In genomic region chr5:142322403-142322746, GRCh38 we compare ENCODE assay signal across 11 cellular contexts. TPM values are rescaled to one million over a fixed set of nuclear protein-coding genes. Genes with fewer than 3 reads are reported as not detected.
DNase-seq lines count a peak whose midpoint lies in the region; TF ChIP-seq lines count a peak whose summit lies in the region.
"Had no signal": no experiment of that assay in that cellular context is flagged by ENCODE, and none has a peak within 500 bp of the region (broad histone marks: within the 10 kb centered on the region; RNA-seq: fewer than 3 reads in every experiment).

No MANE protein-coding gene starts in this region.

- H3K4me1 ChIP-seq in iPS-20b (ENCODE audit: insufficient read depth, low read length) (peaks cover 56% of the 10 kb centered on the region), spleen (peaks cover 21 to 95% (median 63%) of the 10 kb centered on the region in 6 donors), HAP-1 (peaks cover 6% of the 10 kb centered on the region; the same call in 1 of the 2 replicates)

- TF ChIP-seq CTCF in HFF-Myc (IDR thresholded peaks at IDR 0.05; ENCODE audit: low read depth, low read length, missing control alignments) (no peak), brain (conservative IDR thresholded peaks at IDR 0.05) (no peak), spleen (IDR thresholded peaks at IDR 0.05 in 8 of 11, conservative IDR thresholded peaks at IDR 0.05 in 3 of 11) (no peak), GM13976 (IDR thresholded peaks at IDR 0.05; ENCODE audit: borderline replicate concordance, control extremely low read depth, extremely low read depth, insufficient read depth, missing control alignments) (no peak)

- DNase-seq in HFF-Myc (ENCODE audit: extremely low read depth, low read depth) (no peak), spleen (no peak), GM13976 (ENCODE audit: low spot score) (no peak), HAP-1 (ENCODE audit: low spot score in 2 of 2) (no peak), HK-2 (ENCODE audit: unreplicated experiment) (no peak), cerebellum (ENCODE audit: low spot score) (no peak)
- DNase-seq: activated CD4-positive, alpha-beta T cell treated with anti-CD3 and anti-CD28 coated beads, Interleukin-2, amount 50 U/mL, for 48 hours; DMS53; NCI-H2081 had no signal

- H3K27ac ChIP-seq in iPS-20b (ENCODE audit: low read length): no peak overlapping the region
- H3K27ac ChIP-seq in spleen: peak overlapping the region in 6 of 8 donors; percentile 79 to 86 (median 83)

- peaks cover 44% of the 10 kb centered on the region; the same call in 1 of the 2 replicates for H3K36me3 ChIP-seq in iPS-20b (ENCODE audit: insufficient read depth, low read depth, low read length)
- no peaks in the 10 kb centered on the region for H3K36me3 ChIP-seq in spleen
- H3K36me3 ChIP-seq in HAP-1 (replicated peaks): no peaks in the 10 kb centered on the region

- H3K4me3 ChIP-seq in HFF-Myc (replicated peaks; ENCODE audit: low read depth, low read length) (peak overlapping the region; percentile 98), iPS-20b (ENCODE audit: low read length) (peak overlapping the region; percentile 96), spleen (peak overlapping the region in 7 of 8 donors; percentile 2 to 76 (median 56)), HAP-1 (no peak overlapping the region)

- 80 to 96% (median 92%) methylated on average over 5 of the region's 5 CpGs for WGBS in spleen, 5 donors

- H3K27me3 ChIP-seq in iPS-20b (ENCODE audit: insufficient read depth, low read length) (peaks cover 15% of the 10 kb centered on the region; the same call in 1 of the 2 replicates), spleen (replicated peaks in 1 of 7) (peaks cover 0 to 93% (median 32%) of the 10 kb centered on the region in 7 donors), HAP-1 (ENCODE audit: low read depth) (peaks cover 2% of the 10 kb centered on the region; the same call in 1 of the 2 replicates)

- peaks cover 86% of the 10 kb centered on the region for H3K4me1 Mint-ChIP-seq in brain

- peak overlapping the region; percentile 87 to 97 (median 89) for H3K4me3 Mint-ChIP-seq in brain

- H3K27me3 Mint-ChIP-seq in brain: peaks cover 64% of the 10 kb centered on the region

- H3K36me3 Mint-ChIP-seq in brain: peaks cover 3% of the 10 kb centered on the region

- peak overlapping the region; percentile 96; the same call in 1 of the 2 replicates for H3K9ac ChIP-seq in iPS-20b (ENCODE audit: low read depth, low read length)

- H3K9me3 ChIP-seq in iPS-20b (ENCODE audit: insufficient read depth, low read depth, low read length) (no peaks in the 10 kb centered on the region), spleen (no peaks in the 10 kb centered on the region), HAP-1 (no peaks in the 10 kb centered on the region)

- in situ Hi-C loops in GM13976 (cut with MboI; ENCODE audit: low sequenced_read_pairs, unreplicated experiment) (no loop called here), HAP-1 (cut with MboI; ENCODE audit: low sequenced_read_pairs) (no loop called here)

- H3K27ac Mint-ChIP-seq in brain: peak overlapping the region in 2 of 5 experiments; percentile 89 to 97

- peaks cover 0 to 12% (median 0%) of the 10 kb centered on the region in 5 experiments for H3K9me3 Mint-ChIP-seq in brain

- intact Hi-C loops in spleen (cut with DNase I; ENCODE audit: low total_unique reads): no loop called here

- no peak for TF ChIP-seq POLR2A in spleen (IDR thresholded peaks at IDR 0.05)

RNA-seq across cellular contexts. Expression of gene SPRY4, which starts 2.4 kb away (rescaled TPM):
- polyA plus RNA-seq in brain (ENCODE audit: insufficient read depth, low read depth, low replicate concordance): 5.3 TPM
- total RNA-seq in spleen: 10 to 100 TPM in 6 of 7 donors, 1 to 10 TPM in 1; 9.4 to 33.5 (median 21.2) TPM
- 1 to 10 TPM in 2 of 3 donors, under 1 TPM in 1; 0.76 to 2.0 (median 1.1) TPM for polyA plus RNA-seq in spleen
- total RNA-seq in cerebellum: 13.5 TPM
